Comparison of ENCODE assay signal across 20 cellular contexts in the genomic region with DNA sequence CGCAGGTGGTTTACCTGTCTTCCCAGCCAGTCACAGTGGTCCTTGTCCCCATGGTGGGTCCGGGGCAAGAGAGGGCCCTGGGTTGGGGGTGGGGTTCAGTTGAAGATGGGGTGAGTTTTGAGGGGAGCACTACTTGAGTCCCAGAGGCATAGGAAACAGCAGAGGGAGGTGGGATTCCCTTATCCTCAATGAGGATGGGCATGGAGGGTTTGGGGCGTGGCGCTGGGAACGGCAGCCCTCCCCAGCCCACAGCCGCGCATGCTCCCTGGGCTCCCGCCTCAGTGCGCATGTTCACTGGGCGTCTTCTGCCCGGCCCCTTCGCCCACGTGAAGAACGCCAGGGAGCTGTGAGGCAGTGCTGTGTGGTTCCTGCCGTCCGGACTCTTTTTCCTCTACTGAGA. TPM values are rescaled to one million over a fixed set of nuclear protein-coding genes. Genes with fewer than 3 reads are reported as not detected.
"Had no signal": no experiment of that assay in that cellular context is flagged by ENCODE, and none has a peak within 500 bp of the region (broad histone marks: within the 10 kb centered on the region; RNA-seq: fewer than 3 reads in every experiment).

A gene with protein sequence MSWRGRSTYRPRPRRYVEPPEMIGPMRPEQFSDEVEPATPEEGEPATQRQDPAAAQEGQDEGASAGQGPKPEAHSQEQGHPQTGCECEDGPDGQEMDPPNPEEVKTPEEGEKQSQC (plus strand): TSS at position 301 of the 400 bp plus-strand sequence. CDS start 1,155 bp downstream, outside the sequence.

RNA-seq across cellular contexts. Expression of the gene that starts here (rescaled TPM):
- total RNA-seq: activated naive CD4-positive, alpha-beta T cell treated with anti-CD3 and anti-CD28 coated beads for 36 hours; activated naive CD4-positive, alpha-beta T cell treated with anti-CD3 and anti-CD28 coated beads, Interleukin-2, amount 50 U/mL, for 72 hours; activated naive CD8-positive, alpha-beta T cell treated with anti-CD3 and anti-CD28 coated beads for 36 hours; activated naive CD8-positive, alpha-beta T cell treated with anti-CD3 and anti-CD28 coated beads, Interleukin-2, amount 10 ng/mL, durations not matched to agents 7 days and 5 days; activated T-cell treated with anti-CD3 and anti-CD28 coated beads, Interleukin-2, amount 50 U/mL, for 72 hours; activated T-helper 1 cell treated with anti-CD3 and anti-CD28 coated beads, Interleukin-12 subunit alpha, Interleukin-12 subunit beta, Interleukin-2, Interleukin-4 antibody, amounts not matched to agents 30 ng/mL and 10 ng/mL and 1 ng/mL, durations not matched to agents 14 hours and 24 hours and 36 hours; activated T-helper 17 cell treated with anti-CD3 and anti-CD28 coated beads, Interleukin-2, amount 50 U/mL, for 72 hours; activated T-helper 2 cell treated with anti-CD3 and anti-CD28 coated beads, Interferon-gamma antibody, Interleukin-2, Interleukin-4, amounts not matched to agents 10 μg/mL and 5 μg/mL and 100 μg/mL, durations not matched to agents 14 hours and 24 hours and 36 hours; aorta; ascending aorta; astrocyte; body of pancreas; breast epithelium; bronchial epithelial cell; cardiac muscle cell; cardiac septum; cerebellum; chondrocyte had no signal
- polyA plus RNA-seq: adipose tissue, adrenal gland, aorta, cardiac muscle cell had no signal
